Comparison of ENCODE assay signal across 8 cellular contexts in genomic region chr16:67150833-67151396, GRCh38. TPM values are rescaled to one million over a fixed set of nuclear protein-coding genes. Genes with fewer than 3 reads are reported as not detected.
A peak's percentile ranks its signal among the peaks of the same experiment; 100 is the strongest.
DNase-seq lines count a peak whose midpoint lies in the region; ATAC-seq and TF ChIP-seq lines count a peak whose summit lies in the region.

Gene B3GNT9, minus strand, starts transcription at chr16:67150998. Its CDS starts 513 bp downstream, at chr16:67150485.

- peak within 1 kb of the TSS; percentile 66 for H2AK5ac ChIP-seq in mesenchymal stem cell (ENCODE audit: low read length, severe bottlenecking)

- no peaks in the 10 kb centered on the region for H3K9me3 Mint-ChIP-seq in T-helper 2 cell treated with Interferon-gamma antibody and Interleukin-4, amounts not matched to agents 5 μg/mL and 100 μg/mL, for 36 hours
- H3K9me3 Mint-ChIP-seq in endothelial cell (ENCODE audit: unreplicated experiment) = no peaks in the 10 kb centered on the region

- peak within 1 kb of the TSS in 1 of 2 experiments; percentile 69 for H3K14ac ChIP-seq in mesenchymal stem cell (ENCODE audit: low read length in 2 of 2)

- peak within 1 kb of the TSS; percentile 25 to 39 for H2BK12ac ChIP-seq in mesenchymal stem cell (ENCODE audit: low read length in 2 of 2)

- H3K4me1 ChIP-seq in BE2C (0 out of 2 replicates have a peak, but pooled peaks cover 2% of the 10 kb centered on the region), mesenchymal stem cell (ENCODE audit: control insufficient read depth, insufficient read depth, low read depth, low read length) (peaks cover 38% of the 10 kb centered on the region), thymus (ENCODE audit: control insufficient read depth, insufficient read depth, low read length) (peaks cover 10% of the 10 kb centered on the region), Karpas-422 (ENCODE audit: low read length) (peaks cover 7% of the 10 kb centered on the region)

- H3K9ac ChIP-seq in mesenchymal stem cell (ENCODE audit: low read length) (peak within 1 kb of the TSS; percentile 94), Karpas-422 (ENCODE audit: low read length) (no peak within 1 kb of the TSS)

- WGBS in mesenchymal stem cell = 2% methylated on average over 34 of the region's 34 CpGs
- 4% methylated on average over 34 of the region's 34 CpGs for WGBS in thymus

- H4K8ac ChIP-seq in mesenchymal stem cell (ENCODE audit: low read length) = peak within 1 kb of the TSS; percentile 99

- H3K9me3 ChIP-seq in BE2C (no peaks in the 10 kb centered on the region), mesenchymal stem cell (ENCODE audit: control insufficient read depth, low read length) (no peaks in the 10 kb centered on the region), thymus (ENCODE audit: control insufficient read depth) (peaks cover 5% of the 10 kb centered on the region), Karpas-422 (ENCODE audit: low read length) (no peaks in the 10 kb centered on the region)

- H4K91ac ChIP-seq in mesenchymal stem cell (ENCODE audit: low read length) = peak within 1 kb of the TSS; percentile 95

- peaks cover 24% of the 10 kb centered on the region for H3K36me3 ChIP-seq in BE2C
- H3K36me3 ChIP-seq in mesenchymal stem cell (ENCODE audit: control insufficient read depth in 1 of 2, insufficient read depth in 2 of 2, low read depth in 1 of 2, low read length in 2 of 2) = peaks cover 39 to 44% of the 10 kb centered on the region in 2 experiments
- peaks cover 32% of the 10 kb centered on the region for H3K36me3 ChIP-seq in thymus (ENCODE audit: control insufficient read depth, insufficient read depth)
- H3K36me3 ChIP-seq in Karpas-422 (ENCODE audit: insufficient read depth, low read length) = no peaks in the 10 kb centered on the region; the same call in 1 of the 2 replicates

- H3K4ac ChIP-seq in mesenchymal stem cell (ENCODE audit: low read depth in 1 of 2, low read length in 2 of 2) = peak within 1 kb of the TSS; percentile 88 to 91

- peaks cover 8% of the 10 kb centered on the region for H3K27me3 ChIP-seq in BE2C
- H3K27me3 ChIP-seq in mesenchymal stem cell (ENCODE audit: control insufficient read depth in 1 of 2, insufficient read depth in 1 of 2, low read length in 2 of 2) = peaks cover 0 to 25% of the 10 kb centered on the region in 2 experiments
- H3K27me3 ChIP-seq in thymus (ENCODE audit: control insufficient read depth, insufficient read depth) = peaks cover 47% of the 10 kb centered on the region
- H3K27me3 ChIP-seq in Karpas-422 (ENCODE audit: low read length) = no peaks in the 10 kb centered on the region

- peaks cover 19% of the 10 kb centered on the region for H3K4me1 Mint-ChIP-seq in T-helper 2 cell treated with Interferon-gamma antibody and Interleukin-4, amounts not matched to agents 5 μg/mL and 100 μg/mL, for 36 hours (ENCODE audit: low read depth)
- H3K4me1 Mint-ChIP-seq in endothelial cell (ENCODE audit: unreplicated experiment) = no peaks in the 10 kb centered on the region

- peak within 1 kb of the TSS; percentile 82 for H3K4me2 ChIP-seq in mesenchymal stem cell (ENCODE audit: low read length, poor library complexity, severe bottlenecking)
- no peak within 1 kb of the TSS for H3K4me2 ChIP-seq in Karpas-422 (ENCODE audit: low read depth, low read length, poor library complexity, severe bottlenecking)

- no peaks in the 10 kb centered on the region for H3K79me2 ChIP-seq in Karpas-422 (ENCODE audit: low read length)

- H3K27ac Mint-ChIP-seq in T-helper 2 cell treated with Interferon-gamma antibody and Interleukin-4, amounts not matched to agents 5 μg/mL and 100 μg/mL, for 36 hours = peak within 1 kb of the TSS; percentile 62
- no peak within 1 kb of the TSS for H3K27ac Mint-ChIP-seq in endothelial cell (ENCODE audit: unreplicated experiment)

- H3K9me2 ChIP-seq in Karpas-422 (replicated peaks; ENCODE audit: insufficient read depth, low read length) = no peaks in the 10 kb centered on the region

- no peak within 1 kb of the TSS for H3K27ac ChIP-seq in mesenchymal stem cell (ENCODE audit: low read length, poor library complexity, severe bottlenecking)
- peak within 1 kb of the TSS; percentile 37 for H3K27ac ChIP-seq in thymus (ENCODE audit: low read depth)
- no peak within 1 kb of the TSS for H3K27ac ChIP-seq in Karpas-422 (ENCODE audit: low read length)

- no peaks in the 10 kb centered on the region for H3K27me3 Mint-ChIP-seq in T-helper 2 cell treated with Interferon-gamma antibody and Interleukin-4, amounts not matched to agents 5 μg/mL and 100 μg/mL, for 36 hours (ENCODE audit: low read depth)
- H3K27me3 Mint-ChIP-seq in endothelial cell (ENCODE audit: unreplicated experiment) = peaks cover 39% of the 10 kb centered on the region

- peak within 1 kb of the TSS; percentile 94 for H2BK120ac ChIP-seq in mesenchymal stem cell (ENCODE audit: low read depth, low read length)

- H3K4me3 ChIP-seq in BE2C (ENCODE audit: low read depth, low read length) (peak within 1 kb of the TSS; percentile 77), mesenchymal stem cell (ENCODE audit: insufficient read depth in 1 of 2, low read depth in 1 of 2, low read length in 2 of 2) (peak within 1 kb of the TSS; percentile 60 to 81), thymus (ENCODE audit: low read length) (peak within 1 kb of the TSS; percentile 63), Karpas-422 (ENCODE audit: low read length) (no peak within 1 kb of the TSS)

- peak within 1 kb of the TSS; percentile 71 for H2BK15ac ChIP-seq in mesenchymal stem cell (ENCODE audit: low read depth, poor library complexity, severe bottlenecking)

- peak within 1 kb of the TSS; percentile 16 for H2AFZ ChIP-seq in mesenchymal stem cell (ENCODE audit: low read depth, low read length)
- no peak within 1 kb of the TSS for H2AFZ ChIP-seq in Karpas-422 (ENCODE audit: low read length)

- peak within 1 kb of the TSS; percentile 70 for H3K4me3 Mint-ChIP-seq in T-helper 2 cell treated with Interferon-gamma antibody and Interleukin-4, amounts not matched to agents 5 μg/mL and 100 μg/mL, for 36 hours
- peak within 1 kb of the TSS; percentile 47 for H3K4me3 Mint-ChIP-seq in endothelial cell (ENCODE audit: unreplicated experiment)

- H3K23ac ChIP-seq in mesenchymal stem cell (ENCODE audit: low read length in 2 of 2) = peak within 1 kb of the TSS in 1 of 2 experiments; percentile 91

- TF ChIP-seq CTCF in BE2C (IDR thresholded peaks at IDR 0.05; ENCODE audit: low read depth, low read length) (no peak), endothelial cell (IDR thresholded peaks at IDR 0.05; ENCODE audit: unreplicated experiment) (no peak)

- H2BK5ac ChIP-seq in mesenchymal stem cell (ENCODE audit: low read depth, low read length, poor library complexity, severe bottlenecking) = no peak within 1 kb of the TSS

- peaks cover 13% of the 10 kb centered on the region for H3K79me1 ChIP-seq in mesenchymal stem cell (replicated peaks; ENCODE audit: low read length, poor library complexity, severe bottlenecking)

- DNase-seq in BE2C = peak; percentile 76
- DNase-seq in T-helper 2 cell treated with Interferon-gamma antibody and Interleukin-4, amounts not matched to agents 5 μg/mL and 100 μg/mL, for 36 hours (ENCODE audit: low spot score) = no peak
- DNase-seq in endothelial cell (ENCODE audit: low spot score) = no peak
- peak; percentile 84 for DNase-seq in mesenchymal stem cell
- DNase-seq in Karpas-422 = no peak

- ATAC-seq in GM18861 (IDR thresholded peaks at IDR 0.05; ENCODE audit: unreplicated experiment) = peak; percentile 40
- ATAC-seq in HG03439 (IDR thresholded peaks at IDR 0.05; ENCODE audit: unreplicated experiment) = peak; percentile 39

- peak within 1 kb of the TSS; percentile 72 to 98 for H3K18ac ChIP-seq in mesenchymal stem cell (ENCODE audit: low read depth in 1 of 2, low read length in 2 of 2)

- peaks cover 32% of the 10 kb centered on the region for H3K36me3 Mint-ChIP-seq in T-helper 2 cell treated with Interferon-gamma antibody and Interleukin-4, amounts not matched to agents 5 μg/mL and 100 μg/mL, for 36 hours (ENCODE audit: low read depth)
- H3K36me3 Mint-ChIP-seq in endothelial cell (ENCODE audit: low read depth, unreplicated experiment) = peaks cover 5% of the 10 kb centered on the region

- peaks cover 19% of the 10 kb centered on the region; the same call in 1 of the 2 replicates for H4K20me1 ChIP-seq in Karpas-422 (ENCODE audit: insufficient read depth, low read depth, low read length)

RNA-seq across cellular contexts. Expression of gene B3GNT9, which starts in this region (rescaled TPM):
- 6.2 TPM for polyA plus RNA-seq in BE2C (2012; ENCODE audit: insufficient read depth, insufficient read length, low read depth)
- total RNA-seq in endothelial cell (ENCODE audit: unreplicated experiment) = 1.5 TPM
- 32.5 TPM for polyA plus RNA-seq in mesenchymal stem cell (2013, experiment 1 of 2)
- polyA plus RNA-seq in mesenchymal stem cell (2013, experiment 2 of 2) = 32.0 TPM
- polyA plus RNA-seq in thymus = 3.2 TPM
- total RNA-seq in Karpas-422 (2014; rRNA removed; shearing (Covaris generic); ENCODE audit: low replicate concordance) = 1.4 and 1.8 TPM in 2 replicates

Comparison
In these comparisons a context has a peak if more than half of its experiments do, and no peak if none do; other contexts are left out.
1. DNase-seq: peak in BE2C (single experiment) and mesenchymal stem cell (single experiment); none in T-helper 2 cell treated with Interferon-gamma antibody and Interleukin-4, amounts not matched to agents 5 μg/mL and 100 μg/mL, for 36 hours (single experiment), endothelial cell (single experiment) and Karpas-422 (single experiment).